In genomic region chr2:144099746-144100438, GRCh38 we compare ENCODE assay signal across 9 cellular contexts.
A peak's percentile ranks its signal among the peaks of the same experiment; 100 is the strongest.
DNase-seq lines count a peak whose midpoint lies in the region; ATAC-seq and TF ChIP-seq lines count a peak whose summit lies in the region.
"Had no signal": no experiment of that assay in that cellular context is flagged by ENCODE, and none has a peak within 500 bp of the region (broad histone marks: within the 10 kb centered on the region; RNA-seq: fewer than 3 reads in every experiment).

No MANE protein-coding gene starts in this region.

- peak; percentile 11 for DNase-seq in NCI-H345 (lab: John Stamatoyannopoulos, UW)
- DNase-seq in NCI-H345 treated with DMSO at 0.1 percent for 48 hours (lab: John Stamatoyannopoulos, UW; ENCODE audit: unreplicated experiment) = no peak
- peak; percentile 91 for DNase-seq in NCI-H226
- no peak for DNase-seq in endodermal cell
- peak in 1 of 2 donors; percentile 14 for DNase-seq in gastrocnemius medialis
- DNase-seq in globus pallidus (ENCODE audit: low spot score) = no peak
- no peak for DNase-seq in left lobe of liver (ENCODE audit: low spot score)
- DNase-seq: NCI-H1417 treated with DMSO at 0.1 percent for 48 hours had no signal

- in situ Hi-C loops in gastrocnemius medialis (cut with MboI; ENCODE audit: low sequenced_read_pairs in 4 of 4) = no loop called here

- no peaks in the 10 kb centered on the region for H3K36me3 ChIP-seq in endodermal cell (ENCODE audit: control insufficient read depth, insufficient read depth, low read length)
- H3K36me3 ChIP-seq in gastrocnemius medialis = no peaks in the 10 kb centered on the region

- H3K27me3 Mint-ChIP-seq in endodermal cell (ENCODE audit: insufficient read depth) = no peaks in the 10 kb centered on the region

- TF ChIP-seq POLR2A in gastrocnemius medialis (IDR thresholded peaks at IDR 0.05) = no peak

- no peak overlapping the region for H3K4me3 Mint-ChIP-seq in endodermal cell

- H3K9me3 ChIP-seq in endodermal cell (ENCODE audit: control insufficient read depth, low read length) (peaks cover 14% of the 10 kb centered on the region), gastrocnemius medialis (no peaks in the 10 kb centered on the region)

- H3K36me3 Mint-ChIP-seq in endodermal cell (ENCODE audit: low read depth) = peaks cover 7% of the 10 kb centered on the region

- 78 to 80% methylated on average over 6 of the region's 6 CpGs for WGBS in endodermal cell (ENCODE audit: insufficient coverage in 1 of 2, insufficient read length in 1 of 2), 2 experiments

- H3K27ac Mint-ChIP-seq in endodermal cell = no peak overlapping the region

- ATAC-seq in gastrocnemius medialis (peak; percentile 95 to 96), GM21367 (IDR thresholded peaks at IDR 0.05; ENCODE audit: unreplicated experiment) (no peak), left lobe of liver (no peak)

- no peaks in the 10 kb centered on the region for H3K4me1 Mint-ChIP-seq in endodermal cell

- H3K27me3 ChIP-seq in endodermal cell (ENCODE audit: control insufficient read depth, insufficient read depth, low read length, poor library complexity, severe bottlenecking) (no peaks in the 10 kb centered on the region), gastrocnemius medialis (no peaks in the 10 kb centered on the region)

- TF ChIP-seq CTCF in endodermal cell (conservative IDR thresholded peaks at IDR 0.05) = peak; percentile 46
- TF ChIP-seq CTCF in gastrocnemius medialis (IDR thresholded peaks at IDR 0.05 in 4 of 5, conservative IDR thresholded peaks at IDR 0.05 in 1 of 5) = peak in 4 of 5 experiments; percentile 21 to 35 (median 34)

- H3K9ac ChIP-seq in endodermal cell (ENCODE audit: extremely low read depth, low read length, poor library complexity, severe bottlenecking) = no peak overlapping the region

- H3K4me3 ChIP-seq in endodermal cell (ENCODE audit: low read length) (no peak overlapping the region), gastrocnemius medialis (peak overlapping the region in 2 of 4 donors; percentile 8 to 36)

- no peak overlapping the region for H3K27ac ChIP-seq in endodermal cell (ENCODE audit: low read depth, low read length)
- H3K27ac ChIP-seq in gastrocnemius medialis = peak overlapping the region; percentile 32 to 72 (median 52)

- H3K9me3 Mint-ChIP-seq in endodermal cell = peaks cover 19% of the 10 kb centered on the region

- H3K4me1 ChIP-seq in endodermal cell (ENCODE audit: control insufficient read depth, insufficient read depth, low read length) = no peaks in the 10 kb centered on the region
- peaks cover 7 to 10% of the 10 kb centered on the region in 2 donors for H3K4me1 ChIP-seq in gastrocnemius medialis

- intact Hi-C loops in gastrocnemius medialis (cut with DNase I; ENCODE audit: low total_unique reads) = no loop called here

Comparison
In these comparisons a context has a peak if more than half of its experiments do, and no peak if none do; other contexts are left out.
1. DNase-seq: peak in NCI-H345 (single experiment) and NCI-H226 (single experiment); none in NCI-H345 treated with DMSO at 0.1 percent for 48 hours (single experiment), endodermal cell (single experiment), globus pallidus (single experiment) and left lobe of liver (single experiment).
2. ATAC-seq: peak in gastrocnemius medialis (2 of 2); none in GM21367 (single experiment) and left lobe of liver (single experiment).